8 cellular contexts compared by ENCODE assay signal in genomic region chr1:85200367-85200869, GRCh38. TPM values are rescaled to one million over a fixed set of nuclear protein-coding genes. Genes with fewer than 3 reads are reported as not detected.
DNase-seq lines count a peak whose midpoint lies in the region; ATAC-seq and TF ChIP-seq lines count a peak whose summit lies in the region.

No MANE protein-coding gene starts in this region.

- no peaks in the 10 kb centered on the region for H3K9me3 ChIP-seq in naive thymus-derived CD4-positive, alpha-beta T cell (ENCODE audit: control insufficient read depth in 2 of 3, low read length in 3 of 3)
- no peaks in the 10 kb centered on the region for H3K9me3 ChIP-seq in thoracic aorta

- no peaks in the 10 kb centered on the region for H3K36me3 Mint-ChIP-seq in IgD-negative memory B cell
- H3K36me3 Mint-ChIP-seq in activated CD4-positive, alpha-beta T cell treated with anti-CD3 and anti-CD28 coated beads for 36 hours (ENCODE audit: low read depth), result peaks cover 4% of the 10 kb centered on the region
- peaks cover 0 to 5% (median 3%) of the 10 kb centered on the region in 5 donors for H3K36me3 Mint-ChIP-seq in naive thymus-derived CD4-positive, alpha-beta T cell

- H3K36me3 ChIP-seq in naive thymus-derived CD4-positive, alpha-beta T cell (ENCODE audit: control insufficient read depth in 2 of 3, insufficient read depth in 3 of 3, low read length in 3 of 3), result peaks cover 0 to 5% (median 0%) of the 10 kb centered on the region in 3 experiments
- H3K36me3 ChIP-seq in thoracic aorta, result no peaks in the 10 kb centered on the region

- TF ChIP-seq CTCF in thoracic aorta (IDR thresholded peaks at IDR 0.05), result no peak

- no peaks in the 10 kb centered on the region for H3K9me3 Mint-ChIP-seq in IgD-negative memory B cell
- H3K9me3 Mint-ChIP-seq in activated CD4-positive, alpha-beta T cell treated with anti-CD3 and anti-CD28 coated beads for 36 hours (ENCODE audit: low read depth), result no peaks in the 10 kb centered on the region
- H3K9me3 Mint-ChIP-seq in naive thymus-derived CD4-positive, alpha-beta T cell, result peaks cover 0 to 3% (median 0%) of the 10 kb centered on the region in 11 donors

- DNase-seq in activated CD4-positive, alpha-beta T cell treated with anti-CD3 and anti-CD28 coated beads for 36 hours, result peak; percentile 53
- no peak for DNase-seq in epithelial cell of prostate (ENCODE audit: low read depth, low spot score)
- peak in 4 of 9 donors; percentile 17 to 40 (median 32) for DNase-seq in naive thymus-derived CD4-positive, alpha-beta T cell
- DNase-seq in thoracic aorta (ENCODE audit: low spot score), result no peak
- no peak for DNase-seq in D341Med (ENCODE audit: low spot score)

- peaks cover 11 to 15% (median 14%) of the 10 kb centered on the region in 3 donors for H3K4me1 Mint-ChIP-seq in IgD-negative memory B cell
- peaks cover 25% of the 10 kb centered on the region for H3K4me1 Mint-ChIP-seq in activated CD4-positive, alpha-beta T cell treated with anti-CD3 and anti-CD28 coated beads for 36 hours
- H3K4me1 Mint-ChIP-seq in naive thymus-derived CD4-positive, alpha-beta T cell, result peaks cover 15 to 64% (median 56%) of the 10 kb centered on the region in 7 donors

- POLR2A ChIA-PET in activated CD4-positive, alpha-beta T cell treated with anti-CD3 and anti-CD28 coated beads for 36 hours (lab: Charles Lee), result no interaction called here
- POLR2A ChIA-PET in naive thymus-derived CD4-positive, alpha-beta T cell (lab: Charles Lee), result interaction anchor here (0.6 to 5.2 kb wide), 16 partner anchors 11 to 726 kb away, joined by 3 to 38 read pairs (median 5); partner anchors contain the start of genes BCL10, C1orf52 and CTBS

- intact Hi-C loops in activated CD4-positive, alpha-beta T cell treated with anti-CD3 and anti-CD28 coated beads for 36 hours (cut with DNase I, micrococcal nuclease), result loop anchor here (2.0 to 10.0 kb wide), 8 partner anchors 52 to 1126 kb away; partner anchors contain the start of genes MCOLN3 (in 2 of the 2), C1orf52 (in 1 of the 2), CTBS (in 1 of the 2) and GNG5 (in 1 of the 2)
- intact Hi-C loops in naive thymus-derived CD4-positive, alpha-beta T cell (cut with micrococcal nuclease), result loop anchor here (1.0 to 10.0 kb wide), 15 partner anchors 37 to 1696 kb away; partner anchors contain the start of genes CTBS (in 1 of the 2), GNG5 (in 1 of the 2), MCOLN2 (in 1 of the 2) and MCOLN3 (in 1 of the 2)

- ATAC-seq in GM21723 (IDR thresholded peaks at IDR 0.05; ENCODE audit: unreplicated experiment) (peak; percentile 49), thoracic aorta (ENCODE audit: insufficient number of reproducible peaks, low FRiP score, low read depth) (no peak)
- peak; percentile 17 for ATAC-seq in activated CD4-positive, alpha-beta T cell treated with anti-CD3 and anti-CD28 coated beads for 36 hours
- peak; percentile 33 for ATAC-seq in naive thymus-derived CD4-positive, alpha-beta T cell

- CTCF ChIA-PET in activated CD4-positive, alpha-beta T cell treated with anti-CD3 and anti-CD28 coated beads for 36 hours (lab: Charles Lee), result interaction anchor here (0.6 to 1.2 kb wide), 5 partner anchors 9 to 1131 kb away, joined by 3 to 7 read pairs (median 3); no protein-coding TSS in a partner anchor
- CTCF ChIA-PET in naive thymus-derived CD4-positive, alpha-beta T cell (lab: Charles Lee), result interaction anchor here (0.5 to 1.9 kb wide), 6 partner anchors 54 to 1089 kb away, joined by 3 to 9 read pairs (median 4); partner anchors contain the start of gene C1orf52

- peaks cover 11% of the 10 kb centered on the region for H3K27me3 Mint-ChIP-seq in IgD-negative memory B cell
- H3K27me3 Mint-ChIP-seq in activated CD4-positive, alpha-beta T cell treated with anti-CD3 and anti-CD28 coated beads for 36 hours, result peaks cover 12% of the 10 kb centered on the region
- H3K27me3 Mint-ChIP-seq in naive thymus-derived CD4-positive, alpha-beta T cell, result peaks cover 0 to 48% (median 0%) of the 10 kb centered on the region in 5 donors

- H3K4me3 ChIP-seq in GM08714 (ENCODE audit: low read length) (peak overlapping the region; percentile 69), thoracic aorta (peak overlapping the region; percentile 97)
- H3K4me3 ChIP-seq in naive thymus-derived CD4-positive, alpha-beta T cell (ENCODE audit: low read length), result peak overlapping the region; percentile 84

- H3K4me3 Mint-ChIP-seq in IgD-negative memory B cell, result peak overlapping the region; percentile 83 to 94 (median 88)
- peak overlapping the region; percentile 80 for H3K4me3 Mint-ChIP-seq in activated CD4-positive, alpha-beta T cell treated with anti-CD3 and anti-CD28 coated beads for 36 hours
- H3K4me3 Mint-ChIP-seq in naive thymus-derived CD4-positive, alpha-beta T cell, result peak overlapping the region; percentile 76 to 99 (median 92)

- H3K27ac Mint-ChIP-seq in IgD-negative memory B cell, result peak overlapping the region in 2 of 3 donors; percentile 67 to 83
- no peak overlapping the region for H3K27ac Mint-ChIP-seq in activated CD4-positive, alpha-beta T cell treated with anti-CD3 and anti-CD28 coated beads for 36 hours
- H3K27ac Mint-ChIP-seq in naive thymus-derived CD4-positive, alpha-beta T cell, result peak overlapping the region; percentile 31 to 87 (median 83)

- H3K27ac ChIP-seq in epithelial cell of prostate (peak overlapping the region; percentile 66), thoracic aorta (peak overlapping the region; percentile 96 to 97)
- H3K27ac ChIP-seq in naive thymus-derived CD4-positive, alpha-beta T cell (ENCODE audit: low read depth, low read length), result peak overlapping the region; percentile 96

- H3K4me1 ChIP-seq in naive thymus-derived CD4-positive, alpha-beta T cell (ENCODE audit: control insufficient read depth in 2 of 2, insufficient read depth in 2 of 2, low read length in 2 of 2), result peaks cover 7 to 11% of the 10 kb centered on the region in 2 donors
- H3K4me1 ChIP-seq in thoracic aorta (ENCODE audit: control insufficient read depth in 1 of 2, low read depth in 2 of 2), result peaks cover 13 to 54% of the 10 kb centered on the region in 2 donors

- H3K27me3 ChIP-seq in naive thymus-derived CD4-positive, alpha-beta T cell (ENCODE audit: control insufficient read depth in 2 of 2, insufficient read depth in 2 of 2, low read length in 2 of 2), result no peaks in the 10 kb centered on the region
- H3K27me3 ChIP-seq in thoracic aorta (replicated peaks; ENCODE audit: insufficient read depth), result peaks cover 3% of the 10 kb centered on the region

RNA-seq across cellular contexts. Expression of gene SYDE2, which starts 0.4 kb away (rescaled TPM):
- polyA plus RNA-seq in IgD-negative memory B cell, result 1.2 TPM
- 1 to 10 TPM; 2.9 to 3.3 TPM for total RNA-seq in activated CD4-positive, alpha-beta T cell treated with anti-CD3 and anti-CD28 coated beads for 36 hours
- total RNA-seq in naive thymus-derived CD4-positive, alpha-beta T cell, result 1 to 10 TPM; 1.2 to 9.1 (median 8.4) TPM
- polyA plus RNA-seq in naive thymus-derived CD4-positive, alpha-beta T cell, result 1 to 10 TPM; 3.5 to 5.7 TPM
- total RNA-seq in thoracic aorta, result 10 to 100 TPM; 13.4 to 17.0 TPM

RNA-seq across cellular contexts. Expression of gene C1orf52, which starts 59.0 kb away (rescaled TPM):
- 22.3 TPM for polyA plus RNA-seq in IgD-negative memory B cell
- total RNA-seq in activated CD4-positive, alpha-beta T cell treated with anti-CD3 and anti-CD28 coated beads for 36 hours, result 10 to 100 TPM; 23.5 to 24.6 TPM
- 10 to 100 TPM; 25.7 to 55.4 (median 46.1) TPM for total RNA-seq in naive thymus-derived CD4-positive, alpha-beta T cell
- polyA plus RNA-seq in naive thymus-derived CD4-positive, alpha-beta T cell, result 10 to 100 TPM; 26.4 to 28.0 TPM
- 10 to 100 TPM; 20.7 to 28.7 TPM for total RNA-seq in thoracic aorta
